Comparison of ENCODE assay signal across 25 cellular contexts in genomic region chr1:84642776-84643175, GRCh38.
"Had no signal": no experiment of that assay in that cellular context is flagged by ENCODE, and none has a peak within 500 bp of the region (broad histone marks: within the 10 kb centered on the region; RNA-seq: fewer than 3 reads in every experiment).

No MANE protein-coding gene starts in this region.

- H3K4me1 ChIP-seq: adrenal gland, colonic mucosa had no signal

- ATAC-seq: activated CD4-positive, CD25-positive, alpha-beta regulatory T cell treated with anti-CD3 and anti-CD28 coated beads, Interleukin-2, amount 50 U/mL, for 24 hours; activated CD8-positive, alpha-beta T cell treated with anti-CD3 and anti-CD28 coated beads for 36 hours; activated naive CD8-positive, alpha-beta T cell treated with anti-CD3 and anti-CD28 coated beads, Interleukin-2, amount 50 U/mL, for 24 hours; body of pancreas; esophagus mucosa had no signal

- H3K36me3 ChIP-seq: adrenal gland, colonic mucosa had no signal

- H3K4me3 ChIP-seq: adrenal gland, body of pancreas, colonic mucosa had no signal

- DNase-seq: activated B cell treated with CpG ODN at 0.5 μM for 24 hours; activated CD4-positive, alpha-beta T cell treated with anti-CD3 and anti-CD28 coated beads for 48 hours; activated CD4-positive, alpha-beta T cell treated with anti-CD3 and anti-CD28 coated beads, Interleukin-2, amount 50 U/mL, for 1 hour; activated CD4-positive, alpha-beta T cell treated with anti-CD3 and anti-CD28 coated beads, Interleukin-2, amount 50 U/mL, for 48 hours; activated CD8-positive, alpha-beta memory T cell treated with anti-CD3 and anti-CD28 coated beads for 24 hours; activated CD8-positive, alpha-beta T cell treated with anti-CD3 and anti-CD28 coated beads for 36 hours; activated effector memory CD4-positive, alpha-beta T cell treated with anti-CD3 and anti-CD28 coated beads, Interleukin-2, amount 50 U/mL, for 16 hours; activated naive CD4-positive, alpha-beta T cell treated with anti-CD3 and anti-CD28 coated beads for 36 hours; activated naive CD8-positive, alpha-beta T cell treated with anti-CD3 and anti-CD28 coated beads for 36 hours; activated naive CD8-positive, alpha-beta T cell treated with anti-CD3 and anti-CD28 coated beads, Interleukin-2, amount 50 U/mL, for 24 hours; activated T-cell treated with anti-CD3 and anti-CD28 coated beads, Interleukin-2, amount 50 U/mL, for 1 hour; activated T-cell treated with anti-CD3 and anti-CD28 coated beads, Interleukin-2, amount 50 U/mL, for 48 hours; adrenal gland; aorta; body of pancreas; central memory CD4-positive, alpha-beta T cell; colonic mucosa; effector CD8-positive, alpha-beta T cell; foreskin fibroblast; head of caudate nucleus; T-helper 2 cell; WERI-Rb-1 had no signal

- H3K9me3 ChIP-seq: adrenal gland, body of pancreas, colonic mucosa had no signal

- H3K27ac ChIP-seq: adrenal gland, body of pancreas, colonic mucosa, epithelial cell of prostate, WERI-Rb-1 had no signal

- H3K27me3 ChIP-seq: adrenal gland, body of pancreas, colonic mucosa had no signal
